ENCODE assay signal across 37 cellular contexts in genomic region chr9:131923132-131923671, GRCh38.
"Had no signal": no experiment of that assay in that cellular context is flagged by ENCODE, and none has a peak within 500 bp of the region (broad histone marks: within the 10 kb centered on the region; RNA-seq: fewer than 3 reads in every experiment).

No MANE protein-coding gene starts in this region.

- H3K27me3 ChIP-seq: ascending aorta, body of pancreas, brain microvascular endothelial cell, breast epithelium had no signal

- H3K4me1 ChIP-seq: ascending aorta, body of pancreas, breast epithelium had no signal

- DNase-seq: activated B cell treated with CpG ODN at 0.5 μM for 24 hours; activated CD4-positive, alpha-beta memory T cell treated with anti-CD3 and anti-CD28 coated beads for 36 hours; activated CD4-positive, alpha-beta T cell treated with anti-CD3 and anti-CD28 coated beads for 4 hours; activated CD4-positive, alpha-beta T cell treated with anti-CD3 and anti-CD28 coated beads, Interleukin-2, amount 10 ng/mL, durations not matched to agents 24 days and 14 days; activated CD4-positive, alpha-beta T cell treated with anti-CD3 and anti-CD28 coated beads, Interleukin-2, amount 50 U/mL, for 1 hour; activated CD4-positive, alpha-beta T cell treated with anti-CD3 and anti-CD28 coated beads, Interleukin-2, amount 50 U/mL, for 4 hours; activated CD4-positive, CD25-positive, alpha-beta regulatory T cell treated with anti-CD3 and anti-CD28 coated beads, Interleukin-2, amount 50 U/mL, for 72 hours; activated CD8-positive, alpha-beta memory T cell treated with anti-CD3 and anti-CD28 coated beads, Interleukin-2, amount 50 U/mL, for 4 hours; activated CD8-positive, alpha-beta T cell treated with anti-CD3 and anti-CD28 coated beads for 36 hours; activated effector memory CD4-positive, alpha-beta T cell treated with Interleukin-2 at 50 U/mL for 16 hours; activated gamma-delta T cell; activated naive CD4-positive, alpha-beta T cell treated with anti-CD3 and anti-CD28 coated beads, Interleukin-2, amount 10 ng/mL, durations not matched to agents 7 days and 5 days; activated naive CD4-positive, alpha-beta T cell treated with Interleukin-2 at 50 U/mL for 16 hours; activated naive CD8-positive, alpha-beta T cell treated with anti-CD3 and anti-CD28 coated beads, Interleukin-2, amount 10 ng/mL, durations not matched to agents 7 days and 5 days; activated naive CD8-positive, alpha-beta T cell treated with anti-CD3 and anti-CD28 coated beads, Interleukin-2, amount 50 U/mL, for 24 hours; activated T-cell treated with anti-CD3 and anti-CD28 coated beads for 4 hours; activated T-cell treated with anti-CD3 and anti-CD28 coated beads, Interleukin-2, amount 50 U/mL, for 1 hour; activated T-cell treated with anti-CD3 and anti-CD28 coated beads, Interleukin-2, amount 50 U/mL, for 4 hours; activated T-cell treated with anti-CD3 and anti-CD28 coated beads, Interleukin-2, amount 50 U/mL, for 72 hours; amygdala; anterior cingulate cortex; body of pancreas; central memory CD4-positive, alpha-beta T cell; T-helper 2 cell; T-helper 9 cell had no signal

- H3K4me1 Mint-ChIP-seq: activated B cell treated with CpG ODN at 0.5 μM for 24 hours; activated naive CD4-positive, alpha-beta T cell treated with anti-CD3 and anti-CD28 coated beads, Interleukin-2, amount 10 ng/mL, durations not matched to agents 7 days and 5 days had no signal

- H3K27ac ChIP-seq: ascending aorta, body of pancreas, brain microvascular endothelial cell, breast epithelium, VCaP had no signal

- H3K36me3 ChIP-seq: ascending aorta, brain microvascular endothelial cell, breast epithelium had no signal

- H3K27ac Mint-ChIP-seq: activated B cell treated with CpG ODN at 0.5 μM for 24 hours; activated CD4-positive, alpha-beta memory T cell treated with anti-CD3 and anti-CD28 coated beads for 36 hours; activated CD4-positive, alpha-beta T cell treated with anti-CD3 and anti-CD28 coated beads, Interleukin-2, amount 10 ng/mL, durations not matched to agents 24 days and 14 days; activated CD8-positive, alpha-beta T cell treated with anti-CD3 and anti-CD28 coated beads for 36 hours; activated naive CD4-positive, alpha-beta T cell treated with anti-CD3 and anti-CD28 coated beads, Interleukin-2, amount 10 ng/mL, durations not matched to agents 7 days and 5 days; activated naive CD4-positive, alpha-beta T cell treated with anti-CD3 and anti-CD28 coated beads, Interleukin-2, amount 50 U/mL, for 24 hours; activated naive CD8-positive, alpha-beta T cell; activated naive CD8-positive, alpha-beta T cell treated with anti-CD3 and anti-CD28 coated beads, Interleukin-2, amount 10 ng/mL, durations not matched to agents 7 days and 5 days; activated naive CD8-positive, alpha-beta T cell treated with anti-CD3 and anti-CD28 coated beads, Interleukin-2, amount 50 U/mL, for 24 hours; activated T-cell treated with anti-CD3 and anti-CD28 coated beads, Interleukin-2, amount 50 U/mL, for 72 hours; activated T-helper 1 cell treated with anti-CD3 and anti-CD28 coated beads, Interleukin-12 subunit alpha, Interleukin-12 subunit beta, Interleukin-2, Interleukin-4 antibody, amounts not matched to agents 30 ng/mL and 10 ng/mL and 1 ng/mL, durations not matched to agents 14 hours and 24 hours and 36 hours; activated T-helper 2 cell treated with anti-CD3 and anti-CD28 coated beads, Interferon-gamma antibody, Interleukin-2, Interleukin-4, amounts not matched to agents 10 μg/mL and 5 μg/mL and 100 μg/mL, durations not matched to agents 14 hours and 24 hours and 36 hours; T-helper 1 cell treated with Interleukin-12 subunit alpha and Interleukin-12 subunit beta and Interleukin-4 antibody, amounts not matched to agents 30 μg/mL and 1 μg/mL, for 36 hours; T-helper 2 cell treated with Interferon-gamma antibody and Interleukin-4, amounts not matched to agents 5 μg/mL and 100 μg/mL, for 36 hours had no signal

- ATAC-seq: activated CD8-positive, alpha-beta T cell treated with anti-CD3 and anti-CD28 coated beads for 36 hours; activated naive CD8-positive, alpha-beta T cell treated with anti-CD3 and anti-CD28 coated beads, Interleukin-2, amount 50 U/mL, for 24 hours; activated T-cell treated with anti-CD3 and anti-CD28 coated beads, Interleukin-2, amount 50 U/mL, for 4 hours; activated T-cell treated with anti-CD3 and anti-CD28 coated beads, Interleukin-2, amount 50 U/mL, for 72 hours; body of pancreas had no signal

- H3K4me3 Mint-ChIP-seq: activated B cell treated with CpG ODN at 0.5 μM for 24 hours; activated CD4-positive, alpha-beta memory T cell treated with anti-CD3 and anti-CD28 coated beads for 36 hours; activated CD4-positive, alpha-beta T cell treated with anti-CD3 and anti-CD28 coated beads, Interleukin-2, amount 10 ng/mL, durations not matched to agents 24 days and 14 days; activated CD8-positive, alpha-beta T cell treated with anti-CD3 and anti-CD28 coated beads for 36 hours; activated naive CD4-positive, alpha-beta T cell treated with anti-CD3 and anti-CD28 coated beads, Interleukin-2, amount 10 ng/mL, durations not matched to agents 7 days and 5 days; activated naive CD4-positive, alpha-beta T cell treated with anti-CD3 and anti-CD28 coated beads, Interleukin-2, amount 50 U/mL, for 24 hours; activated naive CD8-positive, alpha-beta T cell; activated naive CD8-positive, alpha-beta T cell treated with anti-CD3 and anti-CD28 coated beads, Interleukin-2, amount 10 ng/mL, durations not matched to agents 7 days and 5 days; activated naive CD8-positive, alpha-beta T cell treated with anti-CD3 and anti-CD28 coated beads, Interleukin-2, amount 50 U/mL, for 24 hours; activated T-cell treated with anti-CD3 and anti-CD28 coated beads, Interleukin-2, amount 50 U/mL, for 4 hours; activated T-cell treated with anti-CD3 and anti-CD28 coated beads, Interleukin-2, amount 50 U/mL, for 72 hours; activated T-helper 1 cell treated with anti-CD3 and anti-CD28 coated beads, Interleukin-12 subunit alpha, Interleukin-12 subunit beta, Interleukin-2, Interleukin-4 antibody, amounts not matched to agents 30 ng/mL and 10 ng/mL and 1 ng/mL, durations not matched to agents 14 hours and 24 hours and 36 hours; T-helper 1 cell treated with Interleukin-12 subunit alpha and Interleukin-12 subunit beta and Interleukin-4 antibody, amounts not matched to agents 30 μg/mL and 1 μg/mL, for 36 hours; T-helper 2 cell treated with Interferon-gamma antibody and Interleukin-4, amounts not matched to agents 5 μg/mL and 100 μg/mL, for 36 hours had no signal

- H3K9me3 Mint-ChIP-seq: activated B cell treated with CpG ODN at 0.5 μM for 24 hours; activated CD4-positive, alpha-beta memory T cell treated with anti-CD3 and anti-CD28 coated beads for 36 hours; activated CD4-positive, alpha-beta T cell treated with anti-CD3 and anti-CD28 coated beads, Interleukin-2, amount 10 ng/mL, durations not matched to agents 24 days and 14 days; activated CD8-positive, alpha-beta T cell treated with anti-CD3 and anti-CD28 coated beads for 36 hours; activated naive CD4-positive, alpha-beta T cell treated with anti-CD3 and anti-CD28 coated beads, Interleukin-2, amount 10 ng/mL, durations not matched to agents 7 days and 5 days; activated naive CD4-positive, alpha-beta T cell treated with anti-CD3 and anti-CD28 coated beads, Interleukin-2, amount 50 U/mL, for 24 hours; activated naive CD8-positive, alpha-beta T cell treated with anti-CD3 and anti-CD28 coated beads, Interleukin-2, amount 10 ng/mL, durations not matched to agents 7 days and 5 days; activated naive CD8-positive, alpha-beta T cell treated with anti-CD3 and anti-CD28 coated beads, Interleukin-2, amount 50 U/mL, for 24 hours; activated T-cell treated with anti-CD3 and anti-CD28 coated beads, Interleukin-2, amount 50 U/mL, for 4 hours; activated T-cell treated with anti-CD3 and anti-CD28 coated beads, Interleukin-2, amount 50 U/mL, for 72 hours; activated T-helper 1 cell treated with anti-CD3 and anti-CD28 coated beads, Interleukin-12 subunit alpha, Interleukin-12 subunit beta, Interleukin-2, Interleukin-4 antibody, amounts not matched to agents 30 ng/mL and 10 ng/mL and 1 ng/mL, durations not matched to agents 14 hours and 24 hours and 36 hours; activated T-helper 2 cell treated with anti-CD3 and anti-CD28 coated beads, Interferon-gamma antibody, Interleukin-2, Interleukin-4, amounts not matched to agents 10 μg/mL and 5 μg/mL and 100 μg/mL, durations not matched to agents 14 hours and 24 hours and 36 hours; T-helper 1 cell treated with Interleukin-12 subunit alpha and Interleukin-12 subunit beta and Interleukin-4 antibody, amounts not matched to agents 30 μg/mL and 1 μg/mL, for 36 hours; T-helper 2 cell treated with Interferon-gamma antibody and Interleukin-4, amounts not matched to agents 5 μg/mL and 100 μg/mL, for 36 hours had no signal

- H3K9me3 ChIP-seq: ascending aorta, body of pancreas, breast epithelium had no signal

- H3K4me3 ChIP-seq: ascending aorta, body of pancreas, breast epithelium had no signal

- FAIRE-seq: colon, TTC549 had no signal

- H3K27me3 Mint-ChIP-seq: activated B cell treated with CpG ODN at 0.5 μM for 24 hours; activated CD4-positive, alpha-beta memory T cell treated with anti-CD3 and anti-CD28 coated beads for 36 hours; activated CD4-positive, alpha-beta T cell treated with anti-CD3 and anti-CD28 coated beads, Interleukin-2, amount 10 ng/mL, durations not matched to agents 24 days and 14 days; activated CD8-positive, alpha-beta T cell treated with anti-CD3 and anti-CD28 coated beads for 36 hours; activated naive CD4-positive, alpha-beta T cell treated with anti-CD3 and anti-CD28 coated beads, Interleukin-2, amount 10 ng/mL, durations not matched to agents 7 days and 5 days; activated naive CD4-positive, alpha-beta T cell treated with anti-CD3 and anti-CD28 coated beads, Interleukin-2, amount 50 U/mL, for 24 hours; activated naive CD8-positive, alpha-beta T cell; activated naive CD8-positive, alpha-beta T cell treated with anti-CD3 and anti-CD28 coated beads, Interleukin-2, amount 10 ng/mL, durations not matched to agents 7 days and 5 days; activated naive CD8-positive, alpha-beta T cell treated with anti-CD3 and anti-CD28 coated beads, Interleukin-2, amount 50 U/mL, for 24 hours had no signal
